ENCODE assay signal across 12 cellular contexts in the genomic region with DNA sequence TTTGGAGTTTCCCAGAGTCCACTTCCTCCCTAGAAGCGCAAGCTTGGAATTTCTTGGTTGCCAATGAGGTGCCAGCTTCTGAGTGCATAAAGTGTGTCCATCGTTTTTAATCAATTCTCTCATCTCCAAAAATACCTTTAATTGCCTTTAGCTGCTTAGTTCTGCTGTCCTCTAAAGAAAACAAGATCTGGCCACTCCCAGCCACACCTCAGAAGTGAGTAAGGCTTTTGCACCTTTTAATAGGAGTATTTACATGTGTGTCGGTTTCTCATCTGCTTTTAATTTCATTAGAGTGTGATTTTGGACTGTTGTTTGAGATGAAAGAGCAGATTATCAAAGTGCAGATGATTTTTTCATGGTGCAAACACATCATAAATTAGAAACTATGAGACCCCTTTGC. TPM values are rescaled to one million over a fixed set of nuclear protein-coding genes. Genes with fewer than 3 reads are reported as not detected.
DNase-seq lines count a peak whose midpoint lies in the region; ATAC-seq and TF ChIP-seq lines count a peak whose summit lies in the region.
"Had no signal": no experiment of that assay in that cellular context is flagged by ENCODE, and none has a peak within 500 bp of the region (broad histone marks: within the 10 kb centered on the region; RNA-seq: fewer than 3 reads in every experiment).

No MANE protein-coding gene starts in this region.

- no peak overlapping the region for H3K9ac ChIP-seq in SK-N-SH

- no peak for TF ChIP-seq EP300 in SK-N-SH (IDR thresholded peaks at IDR 0.05; ENCODE audit: borderline replicate concordance in 1 of 2, low read depth in 1 of 2, low read length in 1 of 2)

- CTCF ChIA-PET in SK-N-SH (lab: Yijun Ruan, JAX), result interaction anchor here (1.4 to 1.9 kb wide), 2 partner anchors 11 to 147 kb away, joined by 4 to 7 read pairs; no protein-coding TSS in a partner anchor
- CTCF ChIA-PET in activated CD8-positive, alpha-beta T cell treated with anti-CD3 and anti-CD28 coated beads for 36 hours (lab: Charles Lee), result interaction anchor here (1.0 to 1.9 kb wide), 4 partner anchors 8 to 232 kb away, joined by 3 to 10 read pairs (median 4); no protein-coding TSS in a partner anchor

- POLR2A ChIA-PET in SK-N-SH (lab: Yijun Ruan, JAX), result no interaction called here
- POLR2A ChIA-PET in activated CD8-positive, alpha-beta T cell treated with anti-CD3 and anti-CD28 coated beads for 36 hours (lab: Charles Lee), result interaction anchor here (1.0 to 14.8 kb wide), 5 partner anchors 11 to 21 kb away, joined by 3 to 203 read pairs (median 3); partner anchors contain the start of gene CD44

- H3K4me1 ChIP-seq in SK-N-SH (ENCODE audit: control insufficient read depth in 1 of 2, insufficient read depth in 2 of 2, low read depth in 1 of 2, low read length in 1 of 2) (peaks cover 23 to 40% of the 10 kb centered on the region in 2 experiments), hepatocyte (ENCODE audit: insufficient read depth) (peaks cover 18% of the 10 kb centered on the region)

- H3K9me2 ChIP-seq in SK-N-SH (no peaks in the 10 kb centered on the region), hepatocyte (replicated peaks; ENCODE audit: insufficient read depth) (no peaks in the 10 kb centered on the region)

- H3K79me2 ChIP-seq in SK-N-SH (ENCODE audit: insufficient read depth) (peaks cover 100% of the 10 kb centered on the region), hepatocyte (no peaks in the 10 kb centered on the region)

- peak overlapping the region; percentile 44 to 62; a peak in 3 of 4 replicates for H3K27ac ChIP-seq in SK-N-SH (ENCODE audit: low read depth in 2 of 2, low read length in 1 of 2)
- H3K27ac ChIP-seq in hepatocyte, result peak overlapping the region; percentile 41

- ATAC-seq in SK-N-SH treated with all-trans-retinoic acid at 6 μM for 48 hours (no peak), HG03520 (IDR thresholded peaks at IDR 0.05; ENCODE audit: unreplicated experiment) (no peak), GM18519 (IDR thresholded peaks at IDR 0.05; ENCODE audit: low FRiP score, unreplicated experiment) (no peak)
- no peak for ATAC-seq in activated CD8-positive, alpha-beta T cell treated with anti-CD3 and anti-CD28 coated beads for 36 hours
- no peak for ATAC-seq in stimulated activated memory B cell treated with anti-CD40 and anti-IgM and Interleukin-4, amounts not matched to agents 10 μg/mL and 1 μg/mL and 100 μg/mL, for 72 hours

- H3K4me3 ChIP-seq in SK-N-SH (ENCODE audit: low read depth in 2 of 2, low read length in 1 of 2) (no peak overlapping the region), hepatocyte (no peak overlapping the region)
- H3K4me3 ChIP-seq: pancreas had no signal

- peak overlapping the region; percentile 4 for H3K4me3 Mint-ChIP-seq in activated CD8-positive, alpha-beta T cell treated with anti-CD3 and anti-CD28 coated beads for 36 hours
- H3K4me3 Mint-ChIP-seq in stimulated activated memory B cell treated with anti-CD40 and anti-IgM and Interleukin-4, amounts not matched to agents 10 μg/mL and 1 μg/mL and 100 μg/mL, for 72 hours, result no peak overlapping the region

- intact Hi-C loops in activated CD8-positive, alpha-beta T cell treated with anti-CD3 and anti-CD28 coated beads for 36 hours (cut with micrococcal nuclease), result no loop called here

- TF ChIP-seq RAD21 in SK-N-SH (IDR thresholded peaks at IDR 0.05; ENCODE audit: low read length), result no peak

- TF ChIP-seq CTCF in SK-N-SH (IDR thresholded peaks at IDR 0.05) (no peak), hepatocyte (IDR thresholded peaks at IDR 0.05; ENCODE audit: poor library complexity) (no peak)
- no peak for TF ChIP-seq CTCF in activated CD8-positive, alpha-beta T cell treated with anti-CD3 and anti-CD28 coated beads for 36 hours (IDR thresholded peaks at IDR 0.05)

- peaks cover 100% of the 10 kb centered on the region for H3K4me1 Mint-ChIP-seq in activated CD8-positive, alpha-beta T cell treated with anti-CD3 and anti-CD28 coated beads for 36 hours (ENCODE audit: low read depth)
- peaks cover 99% of the 10 kb centered on the region for H3K4me1 Mint-ChIP-seq in stimulated activated memory B cell treated with anti-CD40 and anti-IgM and Interleukin-4, amounts not matched to agents 10 μg/mL and 1 μg/mL and 100 μg/mL, for 72 hours

- H3K27ac Mint-ChIP-seq in activated CD8-positive, alpha-beta T cell treated with anti-CD3 and anti-CD28 coated beads for 36 hours, result peak overlapping the region; percentile 98
- peak overlapping the region; percentile 93 for H3K27ac Mint-ChIP-seq in stimulated activated memory B cell treated with anti-CD40 and anti-IgM and Interleukin-4, amounts not matched to agents 10 μg/mL and 1 μg/mL and 100 μg/mL, for 72 hours

- H3K9me3 Mint-ChIP-seq in activated CD8-positive, alpha-beta T cell treated with anti-CD3 and anti-CD28 coated beads for 36 hours, result no peaks in the 10 kb centered on the region
- no peaks in the 10 kb centered on the region for H3K9me3 Mint-ChIP-seq in stimulated activated memory B cell treated with anti-CD40 and anti-IgM and Interleukin-4, amounts not matched to agents 10 μg/mL and 1 μg/mL and 100 μg/mL, for 72 hours

- no peaks in the 10 kb centered on the region for H3K27me3 Mint-ChIP-seq in activated CD8-positive, alpha-beta T cell treated with anti-CD3 and anti-CD28 coated beads for 36 hours
- H3K27me3 Mint-ChIP-seq in stimulated activated memory B cell treated with anti-CD40 and anti-IgM and Interleukin-4, amounts not matched to agents 10 μg/mL and 1 μg/mL and 100 μg/mL, for 72 hours, result no peaks in the 10 kb centered on the region

- H4K20me1 ChIP-seq in SK-N-SH (ENCODE audit: insufficient read depth), result peaks cover 55% of the 10 kb centered on the region
- H4K20me1 ChIP-seq in hepatocyte (ENCODE audit: insufficient read depth, poor library complexity, severe bottlenecking), result no peaks in the 10 kb centered on the region

- DNase-seq in SK-N-SH, result no peak
- no peak for DNase-seq in activated CD8-positive, alpha-beta T cell treated with anti-CD3 and anti-CD28 coated beads for 36 hours
- DNase-seq in hepatocyte (ENCODE audit: low spot score), result no peak
- DNase-seq in occipital lobe (lab: John Stamatoyannopoulos, UW), result no peak
- DNase-seq: 8988T; activated CD4-positive, alpha-beta T cell treated with anti-CD3 and anti-CD28 coated beads, Interleukin-2, amount 50 U/mL, for 48 hours; central memory CD4-positive, alpha-beta T cell; pancreas had no signal

- H3K4me2 ChIP-seq in SK-N-SH, result peak overlapping the region; percentile 39
- H3K4me2 ChIP-seq in hepatocyte, result peak overlapping the region; percentile 21

- WGBS in SK-N-SH (ENCODE audit: low lambda C conversion rate), result 64% methylated on average over 3 of the region's 3 CpGs
- 51% methylated on average over 3 of the region's 3 CpGs for WGBS in hepatocyte (ENCODE audit: low lambda C conversion rate, missing lambda C conversion rate)

- H3F3A ChIP-seq in SK-N-SH (replicated peaks; ENCODE audit: insufficient read depth), result peaks cover 42% of the 10 kb centered on the region

- H3K27me3 ChIP-seq in SK-N-SH (ENCODE audit: insufficient read depth), result no peaks in the 10 kb centered on the region
- no peaks in the 10 kb centered on the region for H3K27me3 ChIP-seq in hepatocyte
- H3K27me3 ChIP-seq: pancreas had no signal

- H3K36me3 ChIP-seq in SK-N-SH (replicated peaks in 1 of 2; ENCODE audit: control insufficient read depth in 1 of 2, insufficient read depth in 2 of 2, low read length in 1 of 2), result peaks cover 0 to 37% of the 10 kb centered on the region in 2 experiments
- no peaks in the 10 kb centered on the region for H3K36me3 ChIP-seq in hepatocyte (replicated peaks; ENCODE audit: insufficient read depth, low read depth)
- H3K36me3 ChIP-seq: pancreas had no signal

- peaks cover 86% of the 10 kb centered on the region for H3K36me3 Mint-ChIP-seq in activated CD8-positive, alpha-beta T cell treated with anti-CD3 and anti-CD28 coated beads for 36 hours (ENCODE audit: low read depth)
- H3K36me3 Mint-ChIP-seq in stimulated activated memory B cell treated with anti-CD40 and anti-IgM and Interleukin-4, amounts not matched to agents 10 μg/mL and 1 μg/mL and 100 μg/mL, for 72 hours, result peaks cover 29% of the 10 kb centered on the region

- H2AFZ ChIP-seq in SK-N-SH (ENCODE audit: low read depth) (no peak overlapping the region), hepatocyte (no peak overlapping the region)

- H3K9me3 ChIP-seq in SK-N-SH (no peaks in the 10 kb centered on the region), hepatocyte (ENCODE audit: low read depth) (no peaks in the 10 kb centered on the region)
- H3K9me3 ChIP-seq: pancreas had no signal

TF ChIP-seq in SK-N-SH, 30 proteins besides CTCF, POLR2A, EP300 and RAD21 (continues in another document):
- no peak for TF ChIP-seq ELF1 (IDR thresholded peaks at IDR 0.05)

TF ChIP-seq in SK-N-SH treated with all-trans-retinoic acid at 6 μM for 48 hours, 23 proteins besides CTCF, POLR2A, EP300 and RAD21 (continues in another document):
- TF ChIP-seq, protein P1, sequence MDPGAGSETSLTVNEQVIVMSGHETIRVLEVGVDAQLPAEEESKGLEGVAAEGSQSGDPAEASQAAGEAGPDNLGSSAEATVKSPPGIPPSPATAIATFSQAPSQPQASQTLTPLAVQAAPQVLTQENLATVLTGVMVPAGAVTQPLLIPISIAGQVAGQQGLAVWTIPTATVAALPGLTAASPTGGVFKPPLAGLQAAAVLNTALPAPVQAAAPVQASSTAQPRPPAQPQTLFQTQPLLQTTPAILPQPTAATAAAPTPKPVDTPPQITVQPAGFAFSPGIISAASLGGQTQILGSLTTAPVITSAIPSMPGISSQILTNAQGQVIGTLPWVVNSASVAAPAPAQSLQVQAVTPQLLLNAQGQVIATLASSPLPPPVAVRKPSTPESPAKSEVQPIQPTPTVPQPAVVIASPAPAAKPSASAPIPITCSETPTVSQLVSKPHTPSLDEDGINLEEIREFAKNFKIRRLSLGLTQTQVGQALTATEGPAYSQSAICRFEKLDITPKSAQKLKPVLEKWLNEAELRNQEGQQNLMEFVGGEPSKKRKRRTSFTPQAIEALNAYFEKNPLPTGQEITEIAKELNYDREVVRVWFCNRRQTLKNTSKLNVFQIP (CRISPR knock-in tag; IDR thresholded peaks at IDR 0.05; ENCODE audit: borderline replicate concordance, low read depth), result no peak
- TF ChIP-seq ARNTL (CRISPR knock-in tag; IDR thresholded peaks at IDR 0.05; ENCODE audit: borderline replicate concordance, low read depth), result no peak

RNA-seq across cellular contexts. Expression of gene CD44, which starts 20.1 kb away (rescaled TPM):
- polyA plus RNA-seq in SK-N-SH (2012; rRNA removed), result 457 and 550 TPM in 2 replicates
- polyA plus RNA-seq in SK-N-SH (2012; cell fraction: cytosol; rRNA removed), result 360 and 443 TPM in 2 replicates
- polyA plus RNA-seq in SK-N-SH (2012; cell fraction: nucleus; rRNA removed), result 271 and 426 TPM in 2 replicates
- total RNA-seq in activated CD8-positive, alpha-beta T cell treated with anti-CD3 and anti-CD28 coated beads for 36 hours, result 100 to 1,000 TPM; 363 to 373 TPM
- 17.5 and 23.4 TPM in 2 replicates for total RNA-seq in hepatocyte
- polyA plus RNA-seq in hepatocyte, result 13.7 and 29.5 TPM in 2 replicates
- total RNA-seq in occipital lobe, result 6.2 TPM

Comparison
In these comparisons a context has a peak if more than half of its experiments do, and no peak if none do; other contexts are left out.
1. RNA of gene CD44, which starts 20.1 kb away (total RNA-seq): 363 to 373 TPM in activated CD8-positive, alpha-beta T cell treated with anti-CD3 and anti-CD28 coated beads for 36 hours; 17.5 to 23.4 TPM in hepatocyte and 6.2 TPM in occipital lobe (single experiment); every median in the first group is over 10 times any median in the second.